Comparison of ENCODE assay signal across 15 cellular contexts in the genomic region with DNA sequence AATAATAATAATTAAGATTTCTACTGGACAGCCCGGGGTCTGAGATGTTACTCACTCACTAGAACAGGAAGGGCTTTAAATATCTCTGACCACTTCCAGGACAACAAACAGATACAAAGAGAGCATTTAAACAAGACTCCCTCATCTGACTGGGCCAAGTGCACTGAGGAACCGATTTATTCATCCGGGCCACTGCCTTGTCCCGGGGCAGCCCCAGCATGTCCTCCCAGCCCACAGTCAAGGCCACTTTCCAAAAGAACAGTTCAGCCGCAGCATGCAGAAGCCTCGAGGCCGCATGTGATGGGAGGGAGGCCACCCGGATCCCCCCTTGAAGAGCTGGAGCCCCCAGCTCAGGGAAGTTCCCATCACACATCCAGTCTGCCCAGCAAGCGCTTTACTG. TPM values are rescaled to one million over a fixed set of nuclear protein-coding genes. Genes with fewer than 3 reads are reported as not detected.
DNase-seq lines count a peak whose midpoint lies in the region; ATAC-seq and TF ChIP-seq lines count a peak whose summit lies in the region.
"Had no signal": no experiment of that assay in that cellular context is flagged by ENCODE, and none has a peak within 500 bp of the region (broad histone marks: within the 10 kb centered on the region; RNA-seq: fewer than 3 reads in every experiment).

No MANE protein-coding gene starts in this region.

- H3K27ac ChIP-seq in heart right ventricle: peak overlapping the region in 6 of 10 donors; percentile 1 to 69 (median 44)

- no peak overlapping the region for H3K4me3 ChIP-seq in heart right ventricle
- H3K4me3 ChIP-seq: Peyer's patch had no signal

- intact Hi-C loops in heart right ventricle (cut with DNase I): no loop called here

- H3K27me3 ChIP-seq in heart right ventricle: no peaks in the 10 kb centered on the region
- H3K27me3 ChIP-seq: Peyer's patch had no signal

- peaks cover 0 to 11% (median 0%) of the 10 kb centered on the region in 9 donors for H3K36me3 ChIP-seq in heart right ventricle
- H3K36me3 ChIP-seq: Peyer's patch had no signal

- DNase-seq in C1 segment of cervical spinal cord (lab: John Stamatoyannopoulos, UW) (peak in 9 of 14 donors; percentile 17 to 72 (median 45)), SK-MEL-5 (ENCODE audit: low read depth, low spot score) (peak; percentile 92), heart right ventricle (no peak), pons (ENCODE audit: low spot score) (peak; percentile 90), NCI-H2081 (lab: John Stamatoyannopoulos, UW) (no peak), GM20000 (ENCODE audit: low spot score) (no peak)
- no peak for DNase-seq in stimulated activated naive CD8-positive, alpha-beta T cell treated with anti-CD3 and anti-CD28 coated beads, Interleukin-15, Interleukin-2, amounts not matched to agents 100 U/mL and 50 U/mL, for 24 hours
- DNase-seq: activated CD4-positive, alpha-beta T cell treated with anti-CD3 and anti-CD28 coated beads for 4 hours; activated T-cell treated with anti-CD3 and anti-CD28 coated beads for 4 hours; cortex of kidney; DMS153; NCI-H1694; NCI-H69; Peyer's patch had no signal

- no peak for TF ChIP-seq CTCF in heart right ventricle (IDR thresholded peaks at IDR 0.05)
- TF ChIP-seq CTCF in GM20000 (IDR thresholded peaks at IDR 0.05; ENCODE audit: extremely low read depth, missing control alignments): no peak

- WGBS in heart right ventricle, 2 donors: 30 to 35% methylated on average over 9 of the region's 9 CpGs

- H3K4me1 ChIP-seq in heart right ventricle: peaks cover 0 to 49% (median 21%) of the 10 kb centered on the region in 9 donors

- H3K9me3 ChIP-seq in heart right ventricle: peaks cover 0 to 8% (median 0%) of the 10 kb centered on the region in 11 donors
- H3K9me3 ChIP-seq: Peyer's patch had no signal

- ATAC-seq in heart right ventricle (peak; percentile 33 to 78 (median 58)), HG03025 (IDR thresholded peaks at IDR 0.05; ENCODE audit: low FRiP score, unreplicated experiment) (no peak)
- ATAC-seq in stimulated activated naive CD8-positive, alpha-beta T cell treated with anti-CD3 and anti-CD28 coated beads, Interleukin-15, Interleukin-2, amounts not matched to agents 100 U/mL and 50 U/mL, for 24 hours: no peak

- in situ Hi-C loops in SK-MEL-5 (cut with HindIII; ENCODE audit: low pct_unique_long_range_greater_than_20kb, low sequenced_read_pairs): no loop called here

RNA-seq across cellular contexts. Expression of a gene that starts 30.5 kb away (rescaled TPM):
- total RNA-seq in SK-MEL-5 (2014; rRNA removed; shearing (Covaris generic)): 5.8 and 6.4 TPM in 2 replicates
- 33.3 and 42.7 TPM in 2 replicates for polyA plus RNA-seq in SK-MEL-5 (2015; cell fraction: cytosol; rRNA removed)
- 28.5 and 35.8 TPM in 2 replicates for polyA plus RNA-seq in SK-MEL-5 (2015; cell fraction: nucleus; rRNA removed)
- total RNA-seq in heart right ventricle: 10 to 100 TPM; 27.6 to 48.3 (median 32.4) TPM
- polyA plus RNA-seq in heart right ventricle: 10 to 100 TPM; 21.4 to 28.7 TPM

Comparison
In these comparisons a context has a peak if more than half of its experiments do, and no peak if none do; other contexts are left out.
1. DNase-seq: peak in C1 segment of cervical spinal cord (9 of 14), SK-MEL-5 (single experiment) and pons (single experiment); none in heart right ventricle (0 of 2), NCI-H2081 (0 of 2), stimulated activated naive CD8-positive, alpha-beta T cell treated with anti-CD3 and anti-CD28 coated beads, Interleukin-15, Interleukin-2, amounts not matched to agents 100 U/mL and 50 U/mL, for 24 hours (single experiment) and GM20000 (single experiment).
2. ATAC-seq: peak in heart right ventricle (8 of 8); none in stimulated activated naive CD8-positive, alpha-beta T cell treated with anti-CD3 and anti-CD28 coated beads, Interleukin-15, Interleukin-2, amounts not matched to agents 100 U/mL and 50 U/mL, for 24 hours (single experiment) and HG03025 (single experiment).